In the genomic region with DNA sequence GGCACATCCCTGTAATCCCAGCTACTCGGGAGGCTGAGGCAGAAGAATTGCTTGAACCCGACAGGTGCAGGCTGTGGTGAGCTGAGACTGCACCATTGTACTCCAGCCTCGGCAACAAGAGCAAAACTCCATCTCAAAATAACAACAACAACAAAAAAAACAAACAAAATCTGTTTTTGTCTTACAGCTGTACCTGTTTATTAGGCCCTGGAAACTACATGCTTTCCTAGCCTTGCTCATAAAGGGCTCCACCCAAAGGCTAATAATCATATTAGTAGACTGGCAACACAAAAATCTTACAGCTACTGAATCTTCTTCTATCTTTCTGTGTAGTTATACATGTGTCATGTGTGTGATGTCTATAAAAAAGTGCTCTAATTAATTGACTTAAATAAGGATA, we compare ENCODE assay signal across 28 cellular contexts.
DNase-seq lines count a peak whose midpoint lies in the region; ATAC-seq and TF ChIP-seq lines count a peak whose summit lies in the region.
"Had no signal": no experiment of that assay in that cellular context is flagged by ENCODE, and none has a peak within 500 bp of the region (broad histone marks: within the 10 kb centered on the region; RNA-seq: fewer than 3 reads in every experiment).

No MANE protein-coding gene starts in this region.

- H4K20me1 ChIP-seq in mammary epithelial cell (ENCODE audit: insufficient read depth, low read length) (no peaks in the 10 kb centered on the region), OCI-LY7 (ENCODE audit: insufficient read depth, low read length) (no peaks in the 10 kb centered on the region)

- 24% methylated on average over 3 of the region's 3 CpGs for WGBS in mammary epithelial cell (ENCODE audit: low coverage, missing lambda C conversion rate)

- H3K9me2 ChIP-seq in OCI-LY7 (ENCODE audit: insufficient read depth, low read length), result no peaks in the 10 kb centered on the region

- POLR2A ChIA-PET in MCF 10A (lab: Yijun Ruan, JAX), result no interaction called here
- POLR2A ChIA-PET in OCI-LY7 (lab: Charles Lee), result interaction anchor here (0.7 kb wide), 1 partner anchor 647 kb away, joined by 3 read pairs; no protein-coding TSS in a partner anchor

- H3K9ac ChIP-seq in mammary epithelial cell (ENCODE audit: insufficient read depth, low read length) (no peak overlapping the region), colonic mucosa (ENCODE audit: low read depth in 2 of 2, low read length in 2 of 2) (no peak overlapping the region)

- peaks cover 24% of the 10 kb centered on the region for H3K9me3 ChIP-seq in mammary epithelial cell (replicated peaks; ENCODE audit: insufficient read depth, low read length)
- peaks cover 14% of the 10 kb centered on the region; the same call in 1 of the 2 replicates for H3K9me3 ChIP-seq in OCI-LY7 (ENCODE audit: low read length)
- no peaks in the 10 kb centered on the region for H3K9me3 ChIP-seq in colonic mucosa
- H3K9me3 ChIP-seq: ascending aorta, prostate gland, tibial artery, vagina had no signal

- no peaks in the 10 kb centered on the region for H3K4me1 Mint-ChIP-seq in MCF 10A (ENCODE audit: insufficient read depth, unreplicated experiment)
- H3K4me1 Mint-ChIP-seq: activated CD4-positive, alpha-beta T cell treated with anti-CD3 and anti-CD28 coated beads, Interleukin-2, amount 10 ng/mL, durations not matched to agents 24 days and 14 days; activated naive CD8-positive, alpha-beta T cell treated with anti-CD3 and anti-CD28 coated beads for 36 hours; B cell; natural killer cell; T-cell; WTC11 had no signal

- BruUV-seq in MCF 10A (replicated peaks; lab: Mats Ljungman, UMichigan) (no TSS peak), mammary epithelial cell (replicated peaks; lab: Mats Ljungman, UMichigan) (no TSS peak), OCI-LY7 (replicated peaks; lab: Mats Ljungman, UMichigan) (no TSS peak)

- H3K4me2 ChIP-seq in mammary epithelial cell (ENCODE audit: insufficient read depth, low read depth, low read length) (no peak overlapping the region), OCI-LY7 (ENCODE audit: low read length) (no peak overlapping the region)

- no peak for TF ChIP-seq CTCF in MCF 10A (IDR thresholded peaks at IDR 0.05; ENCODE audit: unreplicated experiment)
- TF ChIP-seq CTCF in mammary epithelial cell (conservative IDR thresholded peaks at IDR 0.05 in 1 of 2, IDR thresholded peaks at IDR 0.05 in 1 of 2; ENCODE audit: extremely low read depth in 1 of 2, insufficient read depth in 1 of 2, low read depth in 1 of 2, low read length in 2 of 2), result no peak
- TF ChIP-seq CTCF in OCI-LY7 (conservative IDR thresholded peaks at IDR 0.05; ENCODE audit: low read length), result no peak
- no peak for TF ChIP-seq CTCF in choroid plexus epithelial cell (conservative IDR thresholded peaks at IDR 0.05; ENCODE audit: low read depth, low read length)
- no peak for TF ChIP-seq CTCF in colonic mucosa (IDR thresholded peaks at IDR 0.05)

- H2AFZ ChIP-seq in mammary epithelial cell (ENCODE audit: low read depth, low read length) (no peak overlapping the region), OCI-LY7 (ENCODE audit: low read length) (no peak overlapping the region)

- no peaks in the 10 kb centered on the region for H3K79me2 ChIP-seq in mammary epithelial cell (ENCODE audit: insufficient read depth, low read length)
- no peaks in the 10 kb centered on the region for H3K79me2 ChIP-seq in OCI-LY7 (ENCODE audit: insufficient read depth, low read depth, low read length)

- in situ Hi-C loops in mammary epithelial cell (cut with MboI; ENCODE audit: low sequenced_read_pairs in 2 of 2), result no loop called here

- dilution Hi-C loops in mammary epithelial cell (cut with HindIII; ENCODE audit: low sequenced_read_pairs), result no loop called here

- H3K4me3 ChIP-seq in mammary epithelial cell (replicated peaks in 1 of 3; ENCODE audit: insufficient read depth in 1 of 3, low read depth in 2 of 3, low read length in 3 of 3) (no peak overlapping the region), OCI-LY7 (ENCODE audit: low read depth, low read length, poor library complexity, severe bottlenecking) (no peak overlapping the region), choroid plexus epithelial cell (ENCODE audit: low read depth, low read length) (no peak overlapping the region), colonic mucosa (no peak overlapping the region)
- H3K4me3 ChIP-seq: ascending aorta, prostate gland, SJSA1, tibial artery, vagina had no signal

- no peaks in the 10 kb centered on the region for H3K27me3 Mint-ChIP-seq in MCF 10A (ENCODE audit: insufficient read depth, unreplicated experiment)
- H3K27me3 Mint-ChIP-seq: activated CD4-positive, alpha-beta T cell treated with anti-CD3 and anti-CD28 coated beads, Interleukin-2, amount 10 ng/mL, durations not matched to agents 24 days and 14 days; activated naive CD8-positive, alpha-beta T cell treated with anti-CD3 and anti-CD28 coated beads for 36 hours; B cell; T-cell had no signal

- H3K36me3 Mint-ChIP-seq in MCF 10A (ENCODE audit: insufficient read depth, unreplicated experiment), result no peaks in the 10 kb centered on the region
- H3K36me3 Mint-ChIP-seq: activated naive CD8-positive, alpha-beta T cell treated with anti-CD3 and anti-CD28 coated beads for 36 hours; CD8-positive, alpha-beta T cell; T-cell had no signal

- H3K27me3 ChIP-seq in mammary epithelial cell (ENCODE audit: insufficient read depth, low read length), result no peaks in the 10 kb centered on the region
- H3K27me3 ChIP-seq in colonic mucosa, result no peaks in the 10 kb centered on the region
- H3K27me3 ChIP-seq: ascending aorta, SJSA1, tibial artery, vagina had no signal

- H3K36me3 ChIP-seq in mammary epithelial cell (ENCODE audit: insufficient read depth, low read length) (no peaks in the 10 kb centered on the region), OCI-LY7 (ENCODE audit: insufficient read depth, low read length) (no peaks in the 10 kb centered on the region), colonic mucosa (no peaks in the 10 kb centered on the region)
- H3K36me3 ChIP-seq: ascending aorta, prostate gland, SJSA1, tibial artery, vagina had no signal

- H3K27ac ChIP-seq in mammary epithelial cell (ENCODE audit: insufficient read depth, low read depth, low read length) (no peak overlapping the region), OCI-LY7 (ENCODE audit: low read depth, low read length, poor library complexity, severe bottlenecking) (no peak overlapping the region), colonic mucosa (no peak overlapping the region)
- H3K27ac ChIP-seq: ascending aorta, prostate gland, SJSA1, tibial artery, vagina had no signal

- intact Hi-C loops in MCF 10A (cut with micrococcal nuclease), result no loop called here
- intact Hi-C loops in mammary epithelial cell (cut with micrococcal nuclease), result no loop called here
- intact Hi-C loops in OCI-LY7 (cut with micrococcal nuclease; ENCODE audit: unreplicated experiment), result no loop called here
- intact Hi-C loops in colonic mucosa (cut with DNase I), result no loop called here

- peaks cover 16% of the 10 kb centered on the region for H3K9me3 Mint-ChIP-seq in MCF 10A (ENCODE audit: unreplicated experiment)

- H3K4me3 Mint-ChIP-seq in MCF 10A (ENCODE audit: unreplicated experiment), result no peak overlapping the region
- H3K4me3 Mint-ChIP-seq: activated CD4-positive, alpha-beta T cell treated with anti-CD3 and anti-CD28 coated beads, Interleukin-2, amount 10 ng/mL, durations not matched to agents 24 days and 14 days; activated naive CD8-positive, alpha-beta T cell treated with anti-CD3 and anti-CD28 coated beads for 36 hours; B cell; CD8-positive, alpha-beta T cell; natural killer cell; T-cell; WTC11 had no signal

- H3K4me1 ChIP-seq in mammary epithelial cell (ENCODE audit: insufficient read depth, low read length) (no peaks in the 10 kb centered on the region), OCI-LY7 (ENCODE audit: insufficient read depth, low read length, poor library complexity, severe bottlenecking) (no peaks in the 10 kb centered on the region), colonic mucosa (no peaks in the 10 kb centered on the region)
- H3K4me1 ChIP-seq: ascending aorta, prostate gland, SJSA1, tibial artery, vagina had no signal

- CTCF ChIA-PET in MCF 10A (lab: Yijun Ruan, JAX) (no interaction called here), mammary epithelial cell (lab: Charles Lee; ENCODE audit: low non-redundant PET) (no interaction called here), OCI-LY7 (lab: Charles Lee; ENCODE audit: unreplicated experiment) (no interaction called here)

- DNase-seq in MCF 10A (ENCODE audit: unreplicated experiment) (peak; percentile 14), mammary epithelial cell (no peak), OCI-LY7 (ENCODE audit: low spot score) (peak; percentile 26), choroid plexus epithelial cell (ENCODE audit: low read depth) (peak; percentile 5), colonic mucosa (no peak), C1 segment of cervical spinal cord (lab: John Stamatoyannopoulos, UW) (no peak), hypothalamus (lab: John Stamatoyannopoulos, UW) (no peak)
- DNase-seq: activated CD4-positive, alpha-beta T cell treated with anti-CD3 and anti-CD28 coated beads, Interleukin-2, amount 10 ng/mL, durations not matched to agents 24 days and 14 days; activated naive CD8-positive, alpha-beta T cell treated with anti-CD3 and anti-CD28 coated beads for 36 hours; caudate nucleus; CD8-positive, alpha-beta T cell; HCEC 1CT; kidney; natural killer cell; NCI-H1048; occipital lobe; stimulated activated CD4-positive, alpha-beta T cell treated with anti-CD3 and anti-CD28 coated beads, Interleukin-12 subunit alpha, Interleukin-12 subunit beta, amount 100 ng/mL, for 4 hours; stimulated activated CD4-positive, alpha-beta T cell treated with anti-CD3 and anti-CD28 coated beads, Interleukin-4, amount 100 ng/mL, for 4 hours; T-cell; tibial artery had no signal

- ATAC-seq in GM21786 (IDR thresholded peaks at IDR 0.05; ENCODE audit: unreplicated experiment), result no peak
- ATAC-seq: CD8-positive, alpha-beta T cell; natural killer cell; sciatic nerve; T-cell; WTC11 had no signal

- no peak overlapping the region for H3K27ac Mint-ChIP-seq in MCF 10A (ENCODE audit: low read depth, unreplicated experiment)
- H3K27ac Mint-ChIP-seq: activated CD4-positive, alpha-beta T cell treated with anti-CD3 and anti-CD28 coated beads, Interleukin-2, amount 10 ng/mL, durations not matched to agents 24 days and 14 days; activated naive CD8-positive, alpha-beta T cell treated with anti-CD3 and anti-CD28 coated beads for 36 hours; B cell; CD8-positive, alpha-beta T cell; natural killer cell; T-cell; WTC11 had no signal

Comparison
In these comparisons a context has a peak if more than half of its experiments do, and no peak if none do; other contexts are left out.
1. DNase-seq: peak in MCF 10A (single experiment), OCI-LY7 (single experiment) and choroid plexus epithelial cell (single experiment); none in mammary epithelial cell (single experiment), colonic mucosa (single experiment), C1 segment of cervical spinal cord (0 of 14) and hypothalamus (0 of 51).